Comparison of ENCODE assay signal across 23 cellular contexts in genomic region chr2:215359576-215359922, GRCh38.
"Had no signal": no experiment of that assay in that cellular context is flagged by ENCODE, and none has a peak within 500 bp of the region (broad histone marks: within the 10 kb centered on the region; RNA-seq: fewer than 3 reads in every experiment).

No MANE protein-coding gene starts in this region.

- DNase-seq: activated CD4-positive, alpha-beta T cell treated with anti-CD3 and anti-CD28 coated beads for 4 hours; activated CD8-positive, alpha-beta memory T cell treated with anti-CD3 and anti-CD28 coated beads, Interleukin-2, amount 50 U/mL, for 4 hours; activated CD8-positive, alpha-beta T cell treated with anti-CD3 and anti-CD28 coated beads for 36 hours; activated gamma-delta T cell treated with Interleukin-2 at 50 U/mL for 16 hours; activated naive CD4-positive, alpha-beta T cell treated with anti-CD3 and anti-CD28 coated beads, Interleukin-2, amount 10 ng/mL, durations not matched to agents 7 days and 5 days; activated naive CD8-positive, alpha-beta T cell treated with anti-CD3 and anti-CD28 coated beads for 36 hours; activated T-cell treated with anti-CD3 and anti-CD28 coated beads, Interleukin-2, amount 50 U/mL, for 72 hours; adrenal gland; anterior cingulate cortex; caudate nucleus; MG63; MV-4-11; NCI-H1092 treated with DMSO at 0.1 percent for 48 hours; NCI-H1417 treated with DMSO at 0.1 percent for 48 hours; NCI-H1694 treated with DMSO at 0.1 percent for 48 hours; NCI-H2081; NCI-H446; NCI-H524; PC-3; SHP77 treated with DMSO at 0.1 percent for 48 hours had no signal

- H3K27me3 Mint-ChIP-seq: activated CD8-positive, alpha-beta T cell treated with anti-CD3 and anti-CD28 coated beads for 36 hours; activated naive CD4-positive, alpha-beta T cell treated with anti-CD3 and anti-CD28 coated beads, Interleukin-2, amount 10 ng/mL, durations not matched to agents 7 days and 5 days; activated naive CD8-positive, alpha-beta T cell treated with anti-CD3 and anti-CD28 coated beads for 36 hours had no signal

- H3K36me3 ChIP-seq: breast epithelium had no signal

- H3K27ac Mint-ChIP-seq: activated CD8-positive, alpha-beta T cell treated with anti-CD3 and anti-CD28 coated beads for 36 hours; activated naive CD4-positive, alpha-beta T cell treated with anti-CD3 and anti-CD28 coated beads, Interleukin-2, amount 10 ng/mL, durations not matched to agents 7 days and 5 days; activated naive CD8-positive, alpha-beta T cell treated with anti-CD3 and anti-CD28 coated beads for 36 hours; activated T-cell treated with anti-CD3 and anti-CD28 coated beads, Interleukin-2, amount 50 U/mL, for 72 hours; activated T-helper 2 cell treated with anti-CD3 and anti-CD28 coated beads, Interferon-gamma antibody, Interleukin-2, Interleukin-4, amounts not matched to agents 10 μg/mL and 5 μg/mL and 100 μg/mL, durations not matched to agents 14 hours and 24 hours and 36 hours; T-helper 1 cell treated with Interleukin-12 subunit alpha and Interleukin-12 subunit beta and Interleukin-4 antibody, amounts not matched to agents 30 μg/mL and 1 μg/mL, for 36 hours had no signal

- H3K4me1 Mint-ChIP-seq: activated naive CD4-positive, alpha-beta T cell treated with anti-CD3 and anti-CD28 coated beads, Interleukin-2, amount 10 ng/mL, durations not matched to agents 7 days and 5 days had no signal

- H3K27me3 ChIP-seq: adrenal gland, breast epithelium, MG63 had no signal

- H3K4me3 ChIP-seq: adrenal gland, breast epithelium, MG63 had no signal

- H3K27ac ChIP-seq: adrenal gland, breast epithelium had no signal

- H3K4me3 Mint-ChIP-seq: activated CD8-positive, alpha-beta T cell treated with anti-CD3 and anti-CD28 coated beads for 36 hours; activated naive CD4-positive, alpha-beta T cell treated with anti-CD3 and anti-CD28 coated beads, Interleukin-2, amount 10 ng/mL, durations not matched to agents 7 days and 5 days; activated naive CD8-positive, alpha-beta T cell treated with anti-CD3 and anti-CD28 coated beads for 36 hours; activated T-cell treated with anti-CD3 and anti-CD28 coated beads, Interleukin-2, amount 50 U/mL, for 72 hours; T-helper 1 cell treated with Interleukin-12 subunit alpha and Interleukin-12 subunit beta and Interleukin-4 antibody, amounts not matched to agents 30 μg/mL and 1 μg/mL, for 36 hours had no signal

- H3K9me3 Mint-ChIP-seq: activated CD8-positive, alpha-beta T cell treated with anti-CD3 and anti-CD28 coated beads for 36 hours; activated naive CD4-positive, alpha-beta T cell treated with anti-CD3 and anti-CD28 coated beads, Interleukin-2, amount 10 ng/mL, durations not matched to agents 7 days and 5 days; activated naive CD8-positive, alpha-beta T cell treated with anti-CD3 and anti-CD28 coated beads for 36 hours; activated T-cell treated with anti-CD3 and anti-CD28 coated beads, Interleukin-2, amount 50 U/mL, for 72 hours; activated T-helper 2 cell treated with anti-CD3 and anti-CD28 coated beads, Interferon-gamma antibody, Interleukin-2, Interleukin-4, amounts not matched to agents 10 μg/mL and 5 μg/mL and 100 μg/mL, durations not matched to agents 14 hours and 24 hours and 36 hours; T-helper 1 cell treated with Interleukin-12 subunit alpha and Interleukin-12 subunit beta and Interleukin-4 antibody, amounts not matched to agents 30 μg/mL and 1 μg/mL, for 36 hours had no signal

- H3K4me1 ChIP-seq: adrenal gland, breast epithelium had no signal
